8 cellular contexts compared by ENCODE assay signal in genomic region chr1:159076753-159077656, GRCh38. TPM values are rescaled to one million over a fixed set of nuclear protein-coding genes. Genes with fewer than 3 reads are reported as not detected.
DNase-seq lines count a peak whose midpoint lies in the region; ATAC-seq and TF ChIP-seq lines count a peak whose summit lies in the region.

Gene AIM2 (minus strand): TSS chr1:159076766. CDS start chr1:159073499, 3,267 bp downstream.

- POLR2A ChIA-PET in activated CD8-positive, alpha-beta T cell treated with anti-CD3 and anti-CD28 coated beads, Interleukin-2, amount 10 ng/mL, durations not matched to agents 7 days and 5 days (lab: Charles Lee), result interaction anchor here (0.6 to 5.3 kb wide), 8 partner anchors 9 to 147 kb away, joined by 3 to 84 read pairs (median 11); partner anchors contain the start of gene IFI16

- peaks cover 11% of the 10 kb centered on the region for H3K27me3 Mint-ChIP-seq in activated CD8-positive, alpha-beta T cell treated with anti-CD3 and anti-CD28 coated beads, Interleukin-2, amount 10 ng/mL, durations not matched to agents 7 days and 5 days (ENCODE audit: low read depth)

- H3K27ac Mint-ChIP-seq in activated CD8-positive, alpha-beta T cell treated with anti-CD3 and anti-CD28 coated beads, Interleukin-2, amount 10 ng/mL, durations not matched to agents 7 days and 5 days, result peak within 1 kb of the TSS; percentile 97
- peak within 1 kb of the TSS; percentile 96 for H3K27ac Mint-ChIP-seq in stimulated activated effector memory CD8-positive, alpha-beta T cell treated with anti-CD3 and anti-CD28 coated beads, Interleukin-12 subunit alpha, Interleukin-12 subunit beta, amount 100 ng/mL, for 72 hours

- DNase-seq in GM06990 (ENCODE audit: extremely low read depth, insufficient read length) (peak; percentile 91), MG63 (peak; percentile 23), left colon (peak; percentile 34 to 46), NCI-H1105 treated with DMSO at 0.1 percent for 48 hours (lab: John Stamatoyannopoulos, UW) (no peak), nucleus accumbens (lab: John Stamatoyannopoulos, UW) (no peak)
- DNase-seq in activated CD8-positive, alpha-beta T cell treated with anti-CD3 and anti-CD28 coated beads, Interleukin-2, amount 10 ng/mL, durations not matched to agents 7 days and 5 days, result peak; percentile 94
- DNase-seq in stimulated activated effector memory CD8-positive, alpha-beta T cell treated with anti-CD3 and anti-CD28 coated beads, Interleukin-12 subunit alpha, Interleukin-12 subunit beta, amount 100 ng/mL, for 72 hours (ENCODE audit: low spot score in 2 of 2), result peak; percentile 97 to 100

- no peaks in the 10 kb centered on the region for H3K9me3 ChIP-seq in MG63

- H3K36me3 ChIP-seq in GM06990 (ENCODE audit: control insufficient read depth, insufficient read depth, low read length) (no peaks in the 10 kb centered on the region), MG63 (no peaks in the 10 kb centered on the region)

- H3K4me1 Mint-ChIP-seq in activated CD8-positive, alpha-beta T cell treated with anti-CD3 and anti-CD28 coated beads, Interleukin-2, amount 10 ng/mL, durations not matched to agents 7 days and 5 days (ENCODE audit: low read depth), result peaks cover 21% of the 10 kb centered on the region
- peaks cover 35% of the 10 kb centered on the region for H3K4me1 Mint-ChIP-seq in stimulated activated effector memory CD8-positive, alpha-beta T cell treated with anti-CD3 and anti-CD28 coated beads, Interleukin-12 subunit alpha, Interleukin-12 subunit beta, amount 100 ng/mL, for 72 hours

- no peak for TF ChIP-seq CTCF in GM06990 (IDR thresholded peaks at IDR 0.05; ENCODE audit: insufficient read depth, low read length, poor library complexity, severe bottlenecking)

- H3K36me3 Mint-ChIP-seq in activated CD8-positive, alpha-beta T cell treated with anti-CD3 and anti-CD28 coated beads, Interleukin-2, amount 10 ng/mL, durations not matched to agents 7 days and 5 days (ENCODE audit: low read depth), result no peaks in the 10 kb centered on the region
- peaks cover 46% of the 10 kb centered on the region for H3K36me3 Mint-ChIP-seq in stimulated activated effector memory CD8-positive, alpha-beta T cell treated with anti-CD3 and anti-CD28 coated beads, Interleukin-12 subunit alpha, Interleukin-12 subunit beta, amount 100 ng/mL, for 72 hours

- intact Hi-C loops in left colon (cut with DNase I, micrococcal nuclease), result no loop called here

- H3K4me3 Mint-ChIP-seq in activated CD8-positive, alpha-beta T cell treated with anti-CD3 and anti-CD28 coated beads, Interleukin-2, amount 10 ng/mL, durations not matched to agents 7 days and 5 days, result peak within 1 kb of the TSS; percentile 75
- peak within 1 kb of the TSS; percentile 79 for H3K4me3 Mint-ChIP-seq in stimulated activated effector memory CD8-positive, alpha-beta T cell treated with anti-CD3 and anti-CD28 coated beads, Interleukin-12 subunit alpha, Interleukin-12 subunit beta, amount 100 ng/mL, for 72 hours

- CTCF ChIA-PET in activated CD8-positive, alpha-beta T cell treated with anti-CD3 and anti-CD28 coated beads, Interleukin-2, amount 10 ng/mL, durations not matched to agents 7 days and 5 days (lab: Charles Lee), result interaction anchor here (0.6 to 4.7 kb wide), 15 partner anchors 9 to 959 kb away, joined by 3 to 55 read pairs (median 3); no protein-coding TSS in a partner anchor

- H3K4me3 ChIP-seq in GM06990 (replicated peaks; ENCODE audit: low read depth, low read length) (peak within 1 kb of the TSS; percentile 76), MG63 (no peak within 1 kb of the TSS)

- no peaks in the 10 kb centered on the region for H3K9me3 Mint-ChIP-seq in activated CD8-positive, alpha-beta T cell treated with anti-CD3 and anti-CD28 coated beads, Interleukin-2, amount 10 ng/mL, durations not matched to agents 7 days and 5 days (ENCODE audit: insufficient read depth)
- H3K9me3 Mint-ChIP-seq in stimulated activated effector memory CD8-positive, alpha-beta T cell treated with anti-CD3 and anti-CD28 coated beads, Interleukin-12 subunit alpha, Interleukin-12 subunit beta, amount 100 ng/mL, for 72 hours, result no peaks in the 10 kb centered on the region

- ATAC-seq in GM21717 (IDR thresholded peaks at IDR 0.05; ENCODE audit: unreplicated experiment) (peak; percentile 89), left colon (peak; percentile 40)
- ATAC-seq in activated CD8-positive, alpha-beta T cell treated with anti-CD3 and anti-CD28 coated beads, Interleukin-2, amount 10 ng/mL, durations not matched to agents 7 days and 5 days, result peak; percentile 90
- ATAC-seq in stimulated activated effector memory CD8-positive, alpha-beta T cell treated with anti-CD3 and anti-CD28 coated beads, Interleukin-12 subunit alpha, Interleukin-12 subunit beta, amount 100 ng/mL, for 72 hours, result peak; percentile 92

- H3K27me3 ChIP-seq in GM06990 (replicated peaks; ENCODE audit: control insufficient read depth, insufficient read depth, low read length) (no peaks in the 10 kb centered on the region), MG63 (peaks cover 9% of the 10 kb centered on the region)

RNA-seq across cellular contexts. Expression of gene AIM2, which starts in this region (rescaled TPM):
- not detected in 2 replicates for total RNA-seq in MG63 (2014; rRNA removed; shearing (Covaris generic); ENCODE audit: low replicate concordance)
- total RNA-seq in activated CD8-positive, alpha-beta T cell treated with anti-CD3 and anti-CD28 coated beads, Interleukin-2, amount 10 ng/mL, durations not matched to agents 7 days and 5 days, result 1 to 10 TPM in 1 of 2 experiments, under 1 TPM in 1; 0.99 to 1.8 TPM
- total RNA-seq in left colon, result 1 to 10 TPM in 1 of 2 donors, under 1 TPM in 1; 0.92 to 1.1 TPM

Comparison
In these comparisons a context has a peak if more than half of its experiments do, and no peak if none do; other contexts are left out.
1. Peak in DNase-seq in MG63; RNA of the gene not detected or under 1 TPM.
2. DNase-seq: peak in GM06990 (single experiment), activated CD8-positive, alpha-beta T cell treated with anti-CD3 and anti-CD28 coated beads, Interleukin-2, amount 10 ng/mL, durations not matched to agents 7 days and 5 days (single experiment), left colon (2 of 2) and stimulated activated effector memory CD8-positive, alpha-beta T cell treated with anti-CD3 and anti-CD28 coated beads, Interleukin-12 subunit alpha, Interleukin-12 subunit beta, amount 100 ng/mL, for 72 hours (2 of 2); none in NCI-H1105 treated with DMSO at 0.1 percent for 48 hours (single experiment) and nucleus accumbens (0 of 56).
3. ATAC-seq: peak in every context shown above with its lines; median percentile 92 in stimulated activated effector memory CD8-positive, alpha-beta T cell treated with anti-CD3 and anti-CD28 coated beads, Interleukin-12 subunit alpha, Interleukin-12 subunit beta, amount 100 ng/mL, for 72 hours; 90 in activated CD8-positive, alpha-beta T cell treated with anti-CD3 and anti-CD28 coated beads, Interleukin-2, amount 10 ng/mL, durations not matched to agents 7 days and 5 days; 89 in GM21717; 40 in left colon.